Comparison of ENCODE assay signal across 33 cellular contexts in the genomic region with DNA sequence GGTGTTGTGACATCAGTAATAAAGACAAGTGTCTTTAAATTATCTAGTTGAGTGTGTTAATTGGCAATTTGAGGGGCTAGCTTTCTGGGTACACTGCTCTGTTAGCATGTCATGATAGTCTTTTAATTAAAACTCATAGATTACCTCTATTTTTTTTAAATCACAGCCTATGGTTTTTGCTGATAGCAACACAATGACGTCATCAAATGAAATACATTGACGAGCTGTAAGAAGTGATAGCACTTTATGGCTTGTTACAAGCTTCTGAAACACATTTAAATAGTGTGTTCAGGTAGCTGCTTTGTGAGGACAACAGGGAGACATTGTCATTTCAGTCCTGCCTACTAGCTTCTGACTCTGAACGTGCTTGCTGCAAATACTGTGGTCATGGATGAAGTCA.
"Had no signal": no experiment of that assay in that cellular context is flagged by ENCODE, and none has a peak within 500 bp of the region (broad histone marks: within the 10 kb centered on the region; RNA-seq: fewer than 3 reads in every experiment).

No MANE protein-coding gene starts in this region.

- H3K27me3 Mint-ChIP-seq: activated CD4-positive, alpha-beta memory T cell treated with anti-CD3 and anti-CD28 coated beads for 36 hours; activated CD4-positive, alpha-beta T cell treated with anti-CD3 and anti-CD28 coated beads for 36 hours; activated CD4-positive, alpha-beta T cell treated with anti-CD3 and anti-CD28 coated beads, Interleukin-2, amount 10 ng/mL, durations not matched to agents 24 days and 14 days; activated naive CD4-positive, alpha-beta T cell treated with anti-CD3 and anti-CD28 coated beads, Interleukin-2, amount 50 U/mL, for 24 hours; activated naive CD8-positive, alpha-beta T cell treated with anti-CD3 and anti-CD28 coated beads for 36 hours; activated naive CD8-positive, alpha-beta T cell treated with anti-CD3 and anti-CD28 coated beads, Interleukin-2, amount 50 U/mL, for 24 hours; activated T-cell treated with anti-CD3 and anti-CD28 coated beads, Interleukin-2, amount 50 U/mL, for 24 hours; activated T-helper 17 cell treated with anti-CD3 and anti-CD28 coated beads, Interleukin-2, amount 50 U/mL, for 72 hours; effector memory CD8-positive, alpha-beta T cell; T-helper 17 cell had no signal

- H3K9me3 Mint-ChIP-seq: activated CD4-positive, alpha-beta T cell treated with anti-CD3 and anti-CD28 coated beads, Interleukin-2, amount 10 ng/mL, durations not matched to agents 24 days and 14 days; activated naive CD4-positive, alpha-beta T cell treated with anti-CD3 and anti-CD28 coated beads for 36 hours; activated naive CD4-positive, alpha-beta T cell treated with anti-CD3 and anti-CD28 coated beads, Interleukin-2, amount 50 U/mL, for 24 hours; activated naive CD8-positive, alpha-beta T cell treated with anti-CD3 and anti-CD28 coated beads for 36 hours; activated naive CD8-positive, alpha-beta T cell treated with anti-CD3 and anti-CD28 coated beads, Interleukin-2, amount 50 U/mL, for 24 hours; activated T-cell treated with anti-CD3 and anti-CD28 coated beads, Interleukin-2, amount 50 U/mL, for 24 hours; T-helper 2 cell treated with Interferon-gamma antibody and Interleukin-4, amounts not matched to agents 5 μg/mL and 100 μg/mL, for 36 hours had no signal

- H3K36me3 Mint-ChIP-seq: activated CD4-positive, alpha-beta memory T cell treated with anti-CD3 and anti-CD28 coated beads for 36 hours; activated naive CD4-positive, alpha-beta T cell treated with anti-CD3 and anti-CD28 coated beads, Interleukin-2, amount 50 U/mL, for 24 hours; activated naive CD8-positive, alpha-beta T cell treated with anti-CD3 and anti-CD28 coated beads for 36 hours had no signal

- H3K4me3 Mint-ChIP-seq: activated CD4-positive, alpha-beta memory T cell treated with anti-CD3 and anti-CD28 coated beads for 36 hours; activated CD4-positive, alpha-beta T cell treated with anti-CD3 and anti-CD28 coated beads for 36 hours; activated CD4-positive, alpha-beta T cell treated with anti-CD3 and anti-CD28 coated beads, Interleukin-2, amount 10 ng/mL, durations not matched to agents 24 days and 14 days; activated CD8-positive, alpha-beta T cell treated with anti-CD3 and anti-CD28 coated beads, Interleukin-2, amount 10 ng/mL, durations not matched to agents 7 days and 5 days; activated naive CD4-positive, alpha-beta T cell treated with anti-CD3 and anti-CD28 coated beads for 36 hours; activated naive CD4-positive, alpha-beta T cell treated with anti-CD3 and anti-CD28 coated beads, Interleukin-2, amount 50 U/mL, for 24 hours; activated naive CD8-positive, alpha-beta T cell treated with anti-CD3 and anti-CD28 coated beads for 36 hours; activated naive CD8-positive, alpha-beta T cell treated with anti-CD3 and anti-CD28 coated beads, Interleukin-2, amount 50 U/mL, for 24 hours; activated T-cell treated with anti-CD3 and anti-CD28 coated beads, Interleukin-2, amount 50 U/mL, for 24 hours; activated T-helper 17 cell treated with anti-CD3 and anti-CD28 coated beads, Interleukin-2, amount 50 U/mL, for 72 hours; effector memory CD8-positive, alpha-beta T cell; T-helper 17 cell; T-helper 2 cell treated with Interferon-gamma antibody and Interleukin-4, amounts not matched to agents 5 μg/mL and 100 μg/mL, for 36 hours had no signal

- H3K27ac ChIP-seq: adrenal gland, body of pancreas, esophagus muscularis mucosa, foreskin keratinocyte, gastrocnemius medialis, heart left ventricle had no signal

- H3K4me1 Mint-ChIP-seq: activated CD4-positive, alpha-beta T cell treated with anti-CD3 and anti-CD28 coated beads for 36 hours; activated CD4-positive, alpha-beta T cell treated with anti-CD3 and anti-CD28 coated beads, Interleukin-2, amount 10 ng/mL, durations not matched to agents 24 days and 14 days; activated naive CD4-positive, alpha-beta T cell treated with anti-CD3 and anti-CD28 coated beads, Interleukin-2, amount 50 U/mL, for 24 hours; activated naive CD8-positive, alpha-beta T cell treated with anti-CD3 and anti-CD28 coated beads for 36 hours; activated naive CD8-positive, alpha-beta T cell treated with anti-CD3 and anti-CD28 coated beads, Interleukin-2, amount 50 U/mL, for 24 hours; activated T-helper 17 cell treated with anti-CD3 and anti-CD28 coated beads, Interleukin-2, amount 50 U/mL, for 72 hours; T-helper 17 cell had no signal

- H3K4me3 ChIP-seq: adrenal gland, body of pancreas, esophagus muscularis mucosa, gastrocnemius medialis, heart left ventricle had no signal

- H3K4me1 ChIP-seq: adrenal gland, body of pancreas, esophagus muscularis mucosa, foreskin keratinocyte, gastrocnemius medialis, heart left ventricle had no signal

- DNase-seq: activated CD4-positive, alpha-beta memory T cell treated with anti-CD3 and anti-CD28 coated beads for 36 hours; activated CD4-positive, alpha-beta T cell treated with anti-CD3 and anti-CD28 coated beads for 36 hours; activated CD4-positive, alpha-beta T cell treated with anti-CD3 and anti-CD28 coated beads, Interleukin-2, amount 10 ng/mL, durations not matched to agents 24 days and 14 days; activated CD4-positive, CD25-positive, alpha-beta regulatory T cell; activated CD4-positive, CD25-positive, alpha-beta regulatory T cell treated with anti-CD3 and anti-CD28 coated beads, Interleukin-2, amount 50 U/mL, for 72 hours; activated CD8-positive, alpha-beta memory T cell treated with anti-CD3 and anti-CD28 coated beads, Interleukin-2, amount 50 U/mL, for 48 hours; activated CD8-positive, alpha-beta T cell treated with anti-CD3 and anti-CD28 coated beads, Interleukin-2, amount 10 ng/mL, durations not matched to agents 7 days and 5 days; activated effector memory CD4-positive, alpha-beta T cell treated with anti-CD3 and anti-CD28 coated beads, Interleukin-2, amount 50 U/mL, for 16 hours; activated naive CD4-positive, alpha-beta T cell treated with anti-CD3 and anti-CD28 coated beads for 36 hours; activated naive CD8-positive, alpha-beta T cell treated with anti-CD3 and anti-CD28 coated beads for 36 hours; activated naive CD8-positive, alpha-beta T cell treated with anti-CD3 and anti-CD28 coated beads, Interleukin-2, amount 50 U/mL, for 24 hours; activated T-cell treated with anti-CD3 and anti-CD28 coated beads for 4 hours; activated T-cell treated with anti-CD3 and anti-CD28 coated beads, Interleukin-2, amount 50 U/mL, for 24 hours; adrenal gland; amygdala; aorta; body of pancreas; caudate nucleus; cortex of kidney; dermis blood vessel endothelial cell; effector CD4-positive, alpha-beta T cell; effector memory CD8-positive, alpha-beta T cell; erythroblast; foreskin keratinocyte; gastrocnemius medialis; glutamatergic neuron; heart left ventricle; T-helper 17 cell; T1000 had no signal

- H3K27me3 ChIP-seq: adrenal gland, body of pancreas, esophagus muscularis mucosa, foreskin keratinocyte, gastrocnemius medialis, heart left ventricle had no signal

- H3K36me3 ChIP-seq: adrenal gland, esophagus muscularis mucosa, gastrocnemius medialis, heart left ventricle had no signal

- H3K27ac Mint-ChIP-seq: activated CD4-positive, alpha-beta memory T cell treated with anti-CD3 and anti-CD28 coated beads for 36 hours; activated CD4-positive, alpha-beta T cell treated with anti-CD3 and anti-CD28 coated beads for 36 hours; activated CD4-positive, alpha-beta T cell treated with anti-CD3 and anti-CD28 coated beads, Interleukin-2, amount 10 ng/mL, durations not matched to agents 24 days and 14 days; activated CD8-positive, alpha-beta T cell treated with anti-CD3 and anti-CD28 coated beads, Interleukin-2, amount 10 ng/mL, durations not matched to agents 7 days and 5 days; activated naive CD4-positive, alpha-beta T cell treated with anti-CD3 and anti-CD28 coated beads for 36 hours; activated naive CD4-positive, alpha-beta T cell treated with anti-CD3 and anti-CD28 coated beads, Interleukin-2, amount 50 U/mL, for 24 hours; activated naive CD8-positive, alpha-beta T cell treated with anti-CD3 and anti-CD28 coated beads for 36 hours; activated naive CD8-positive, alpha-beta T cell treated with anti-CD3 and anti-CD28 coated beads, Interleukin-2, amount 50 U/mL, for 24 hours; activated T-cell treated with anti-CD3 and anti-CD28 coated beads, Interleukin-2, amount 50 U/mL, for 24 hours; activated T-helper 17 cell treated with anti-CD3 and anti-CD28 coated beads, Interleukin-2, amount 50 U/mL, for 72 hours; effector memory CD8-positive, alpha-beta T cell; T-helper 17 cell; T-helper 2 cell treated with Interferon-gamma antibody and Interleukin-4, amounts not matched to agents 5 μg/mL and 100 μg/mL, for 36 hours had no signal

- ATAC-seq: activated CD4-positive, alpha-beta T cell treated with anti-CD3 and anti-CD28 coated beads for 36 hours; activated CD8-positive, alpha-beta T cell treated with anti-CD3 and anti-CD28 coated beads, Interleukin-2, amount 10 ng/mL, durations not matched to agents 7 days and 5 days; activated naive CD8-positive, alpha-beta T cell treated with anti-CD3 and anti-CD28 coated beads, Interleukin-2, amount 50 U/mL, for 24 hours; activated T-helper 17 cell treated with anti-CD3 and anti-CD28 coated beads, Interleukin-2, amount 50 U/mL, for 72 hours; body of pancreas; effector memory CD8-positive, alpha-beta T cell; foreskin keratinocyte; gastrocnemius medialis; heart left ventricle; T-helper 17 cell had no signal

- H3K9me3 ChIP-seq: adrenal gland, body of pancreas, esophagus muscularis mucosa, gastrocnemius medialis, heart left ventricle had no signal
